Comparison of ENCODE assay signal across 8 cellular contexts in genomic region chr1:109250454-109251276, GRCh38. TPM values are rescaled to one million over a fixed set of nuclear protein-coding genes. Genes with fewer than 3 reads are reported as not detected.
A peak's percentile ranks its signal among the peaks of the same experiment; 100 is the strongest.
DNase-seq lines count a peak whose midpoint lies in the region; ATAC-seq, FAIRE-seq and TF ChIP-seq lines count a peak whose summit lies in the region.

No MANE protein-coding gene starts in this region.

- peaks cover 6% of the 10 kb centered on the region for H3K4me1 Mint-ChIP-seq in activated T-cell treated with anti-CD3 and anti-CD28 coated beads, Interleukin-2, amount 50 U/mL, for 4 hours (ENCODE audit: low read depth)
- peaks cover 11% of the 10 kb centered on the region for H3K4me1 Mint-ChIP-seq in astrocyte (ENCODE audit: low read depth, unreplicated experiment)

- H3K27me3 Mint-ChIP-seq in activated T-cell treated with anti-CD3 and anti-CD28 coated beads, Interleukin-2, amount 50 U/mL, for 4 hours (ENCODE audit: low read depth): peaks cover 2% of the 10 kb centered on the region
- H3K27me3 Mint-ChIP-seq in astrocyte (ENCODE audit: low read depth, unreplicated experiment): peaks cover 6% of the 10 kb centered on the region

- H3K27me3 ChIP-seq in astrocyte (ENCODE audit: insufficient read depth, low read length): no peaks in the 10 kb centered on the region
- no peaks in the 10 kb centered on the region for H3K27me3 ChIP-seq in thoracic aorta (replicated peaks; ENCODE audit: insufficient read depth)
- H3K27me3 ChIP-seq in SJCRH30: no peaks in the 10 kb centered on the region; the same call in 1 of the 2 replicates

- H3K4me1 ChIP-seq in astrocyte (ENCODE audit: insufficient read depth, low read length): peaks cover 26% of the 10 kb centered on the region
- H3K4me1 ChIP-seq in thoracic aorta (ENCODE audit: control insufficient read depth in 1 of 2, low read depth in 2 of 2): peaks cover 9 to 31% of the 10 kb centered on the region in 2 donors
- H3K4me1 ChIP-seq in SJCRH30: peaks cover 13% of the 10 kb centered on the region

- H3K9ac ChIP-seq in astrocyte (ENCODE audit: low read length): no peak overlapping the region

- DNase-seq in activated T-cell treated with anti-CD3 and anti-CD28 coated beads, Interleukin-2, amount 50 U/mL, for 4 hours: no peak
- no peak for DNase-seq in activated T-cell treated with anti-CD3 and anti-CD28 coated beads, Interleukin-2, amount 50 U/mL, for 1 hour
- no peak for DNase-seq in astrocyte (ENCODE audit: low read depth)
- peak in 1 of 2 donors; percentile 16 for DNase-seq in lower leg skin (ENCODE audit: low spot score in 2 of 2)
- no peak for DNase-seq in thoracic aorta (ENCODE audit: low spot score)
- no peak for DNase-seq in iPS-NIHi11 (ENCODE audit: low spot score)
- no peak for DNase-seq in SJCRH30

- H4K20me1 ChIP-seq in astrocyte (ENCODE audit: insufficient read depth, low read length): no peaks in the 10 kb centered on the region

- H3K9me3 ChIP-seq in astrocyte (ENCODE audit: insufficient read depth, low read depth, low read length) (no peaks in the 10 kb centered on the region), thoracic aorta (no peaks in the 10 kb centered on the region), SJCRH30 (replicated peaks) (no peaks in the 10 kb centered on the region)

- peak overlapping the region; percentile 82 for H3K4me2 ChIP-seq in astrocyte (ENCODE audit: low read length)

- no peak overlapping the region for H3K27ac Mint-ChIP-seq in astrocyte (ENCODE audit: unreplicated experiment)

- no peak for TF ChIP-seq POLR2A in lower leg skin (IDR thresholded peaks at IDR 0.05)

- peak overlapping the region; percentile 69 for H3K4me3 Mint-ChIP-seq in activated T-cell treated with anti-CD3 and anti-CD28 coated beads, Interleukin-2, amount 50 U/mL, for 4 hours
- peak overlapping the region; percentile 62 for H3K4me3 Mint-ChIP-seq in astrocyte (ENCODE audit: unreplicated experiment)

- no peak for ATAC-seq in activated T-cell treated with anti-CD3 and anti-CD28 coated beads, Interleukin-2, amount 50 U/mL, for 4 hours
- ATAC-seq in thoracic aorta (ENCODE audit: insufficient number of reproducible peaks, low FRiP score, low read depth) (no peak), GM18861 (IDR thresholded peaks at IDR 0.05; ENCODE audit: unreplicated experiment) (no peak)

- peaks cover 2% of the 10 kb centered on the region for H3K79me2 ChIP-seq in astrocyte (ENCODE audit: insufficient read depth, low read length)

- no peak for FAIRE-seq in astrocyte (lab: Jason Lieb, UNC)

- H3K4me3 ChIP-seq in astrocyte (ENCODE audit: insufficient read depth, low read depth, low read length) (peak overlapping the region; percentile 55), lower leg skin (ENCODE audit: low read depth, poor library complexity, severe bottlenecking) (peak overlapping the region; percentile 49), thoracic aorta (peak overlapping the region; percentile 74), SJCRH30 (no peak overlapping the region)

- H2AFZ ChIP-seq in astrocyte (ENCODE audit: low read depth, low read length): peak overlapping the region; percentile 63

- H3K36me3 Mint-ChIP-seq in activated T-cell treated with anti-CD3 and anti-CD28 coated beads, Interleukin-2, amount 50 U/mL, for 4 hours (ENCODE audit: insufficient read depth): no peaks in the 10 kb centered on the region
- H3K36me3 Mint-ChIP-seq in astrocyte (ENCODE audit: low read depth, unreplicated experiment): peaks cover 9% of the 10 kb centered on the region

- H3K9me3 Mint-ChIP-seq in activated T-cell treated with anti-CD3 and anti-CD28 coated beads, Interleukin-2, amount 50 U/mL, for 4 hours: no peaks in the 10 kb centered on the region
- H3K9me3 Mint-ChIP-seq in astrocyte (ENCODE audit: unreplicated experiment): no peaks in the 10 kb centered on the region

- 85 to 91% methylated on average over 30 to 33 of the region's 33 CpGs for WGBS in lower leg skin, 2 donors

- H3K36me3 ChIP-seq in astrocyte (ENCODE audit: insufficient read depth, low read length): no peaks in the 10 kb centered on the region
- no peaks in the 10 kb centered on the region for H3K36me3 ChIP-seq in thoracic aorta
- no peaks in the 10 kb centered on the region for H3K36me3 ChIP-seq in SJCRH30

- no peak for TF ChIP-seq CTCF in astrocyte (IDR thresholded peaks at IDR 0.05; ENCODE audit: insufficient read depth, low read depth, low read length)
- no peak for TF ChIP-seq CTCF in lower leg skin (IDR thresholded peaks at IDR 0.05)
- TF ChIP-seq CTCF in thoracic aorta (IDR thresholded peaks at IDR 0.05): no peak

- H3K27ac ChIP-seq in astrocyte (ENCODE audit: low read depth, low read length) (no peak overlapping the region), thoracic aorta (no peak overlapping the region), SJCRH30 (no peak overlapping the region)

- intact Hi-C loops in lower leg skin (cut with DNase I; ENCODE audit: low total_unique reads): no loop called here

RNA-seq across cellular contexts. Expression of gene CELSR2, which starts 1.3 kb away (rescaled TPM):
- total RNA-seq in activated T-cell treated with anti-CD3 and anti-CD28 coated beads, Interleukin-2, amount 50 U/mL, for 4 hours: 1 to 10 TPM; 1.4 to 2.2 (median 1.5) TPM
- total RNA-seq in astrocyte (8.5 and 10.0 TPM in 2 replicates), lower leg skin (100 to 1,000 TPM in 2 of 4 donors, 10 to 100 TPM in 2; 86.4 to 109 (median 102) TPM), thoracic aorta (10 to 100 TPM in 1 of 2 donors, 1 to 10 TPM in 1; 4.0 to 10.0 TPM)
- total RNA-seq in SJCRH30 (2014; rRNA removed; shearing (Covaris generic)): 2.6 and 4.0 TPM in 2 replicates

RNA-seq across cellular contexts. Expression of gene PSRC1, which starts 32.3 kb away (rescaled TPM):
- total RNA-seq in activated T-cell treated with anti-CD3 and anti-CD28 coated beads, Interleukin-2, amount 50 U/mL, for 4 hours: under 1 TPM; 0.24 to 0.51 (median 0.37) TPM
- total RNA-seq in astrocyte (4.5 and 7.7 TPM in 2 replicates), lower leg skin (1 to 10 TPM; 2.8 to 6.9 (median 5.3) TPM), thoracic aorta (1 to 10 TPM; 2.4 to 2.5 TPM)
- 67.5 and 73.2 TPM in 2 replicates for total RNA-seq in SJCRH30 (2014; rRNA removed; shearing (Covaris generic))

RNA-seq across cellular contexts. Expression of gene SARS1, which starts 36.9 kb away (rescaled TPM):
- total RNA-seq in activated T-cell treated with anti-CD3 and anti-CD28 coated beads, Interleukin-2, amount 50 U/mL, for 4 hours: 100 to 1,000 TPM; 166 to 207 (median 201) TPM
- total RNA-seq in astrocyte: 350 and 355 TPM in 2 replicates
- total RNA-seq in lower leg skin: 100 to 1,000 TPM; 154 to 172 (median 165) TPM
- total RNA-seq in thoracic aorta: 100 to 1,000 TPM; 122 to 137 TPM
- total RNA-seq in SJCRH30 (2014; rRNA removed; shearing (Covaris generic)): 105 and 107 TPM in 2 replicates

RNA-seq across cellular contexts. Expression of gene MYBPHL, which starts 56.1 kb away (rescaled TPM):
- not detected for total RNA-seq in activated T-cell treated with anti-CD3 and anti-CD28 coated beads, Interleukin-2, amount 50 U/mL, for 4 hours
- total RNA-seq in astrocyte: not detected in 2 replicates
- not detected for total RNA-seq in lower leg skin
- total RNA-seq in thoracic aorta: 1 to 10 TPM in 1 of 2 donors, not detected in 1; 1.1 TPM
- 5.8 and 5.9 TPM in 2 replicates for total RNA-seq in SJCRH30 (2014; rRNA removed; shearing (Covaris generic))
